ENCODE assay signal across 1 cellular context in the genomic region with DNA sequence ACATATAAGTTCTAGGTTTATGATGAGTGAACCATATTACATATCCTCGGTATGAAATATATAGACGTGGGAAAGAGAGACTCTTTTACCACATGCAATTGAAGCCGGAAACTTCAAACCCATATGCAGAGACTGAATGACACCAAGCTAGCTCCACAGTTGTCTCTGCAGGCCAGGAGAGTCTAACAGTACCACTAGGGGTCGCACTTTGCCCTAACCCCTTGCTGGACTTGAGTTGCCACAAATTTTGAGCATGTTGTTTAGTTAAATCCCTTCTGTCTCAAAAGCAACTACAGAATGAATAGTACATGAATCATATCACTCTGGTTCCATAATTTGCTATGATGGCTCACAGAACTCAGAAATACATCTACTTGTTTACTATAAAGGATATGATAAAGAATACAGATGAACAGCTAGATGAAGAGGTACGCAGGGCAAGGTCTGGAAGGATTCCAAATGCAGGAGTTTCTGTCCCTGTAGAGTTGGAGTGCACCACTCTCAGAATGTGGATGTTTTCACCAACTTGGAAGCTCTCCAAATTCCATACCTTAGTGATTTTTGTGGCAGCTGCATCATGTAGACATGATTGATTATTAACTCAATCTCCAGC.
TF ChIP-seq lines count a peak whose summit lies in the region.

No MANE protein-coding gene starts in this region.

TF ChIP-seq in H1, 55 proteins besides CTCF, POLR2A, EP300 and RAD21 (continued from another document):
- TF ChIP-seq, protein P1, sequence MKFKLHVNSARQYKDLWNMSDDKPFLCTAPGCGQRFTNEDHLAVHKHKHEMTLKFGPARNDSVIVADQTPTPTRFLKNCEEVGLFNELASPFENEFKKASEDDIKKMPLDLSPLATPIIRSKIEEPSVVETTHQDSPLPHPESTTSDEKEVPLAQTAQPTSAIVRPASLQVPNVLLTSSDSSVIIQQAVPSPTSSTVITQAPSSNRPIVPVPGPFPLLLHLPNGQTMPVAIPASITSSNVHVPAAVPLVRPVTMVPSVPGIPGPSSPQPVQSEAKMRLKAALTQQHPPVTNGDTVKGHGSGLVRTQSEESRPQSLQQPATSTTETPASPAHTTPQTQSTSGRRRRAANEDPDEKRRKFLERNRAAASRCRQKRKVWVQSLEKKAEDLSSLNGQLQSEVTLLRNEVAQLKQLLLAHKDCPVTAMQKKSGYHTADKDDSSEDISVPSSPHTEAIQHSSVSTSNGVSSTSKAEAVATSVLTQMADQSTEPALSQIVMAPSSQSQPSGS (IDR thresholded peaks at IDR 0.05; ENCODE audit: low read length): no peak
